25 cellular contexts compared by ENCODE assay signal in genomic region chr12:53856132-53856531, GRCh38.
"Had no signal": no experiment of that assay in that cellular context is flagged by ENCODE, and none has a peak within 500 bp of the region (broad histone marks: within the 10 kb centered on the region; RNA-seq: fewer than 3 reads in every experiment).

No MANE protein-coding gene starts in this region.

- H3K27ac ChIP-seq: gastrocnemius medialis, parathyroid adenoma, right lobe of liver, suprapubic skin, transverse colon had no signal

- H3K4me1 Mint-ChIP-seq: memory B cell; naive B cell; neural crest cell; stimulated activated naive B cell treated with anti-CD40 and anti-IgM and Interleukin-4, amounts not matched to agents 10 μg/mL and 1 μg/mL and 100 μg/mL, for 72 hours had no signal

- ATAC-seq: effector memory CD8-positive, alpha-beta T cell; gastrocnemius medialis; left lobe of liver; mucosa of descending colon; natural killer cell treated with Interleukin-12 subunit alpha and Interleukin-12 subunit beta and Interleukin-15 and Interleukin-18, amount 100 ng/mL, for 72 hours; right lobe of liver; stimulated activated naive B cell treated with anti-CD40 and anti-IgM and Interleukin-4, amounts not matched to agents 10 μg/mL and 1 μg/mL and 100 μg/mL, for 72 hours had no signal

- H3K9me3 ChIP-seq: gastrocnemius medialis, mucosa of descending colon, right lobe of liver, suprapubic skin, transverse colon had no signal

- H3K4me1 ChIP-seq: gastrocnemius medialis, parathyroid adenoma, right lobe of liver, suprapubic skin, transverse colon had no signal

- H3K36me3 Mint-ChIP-seq: memory B cell; mesothelial cell of epicardium; naive B cell; natural killer cell treated with Interleukin-12 subunit alpha and Interleukin-12 subunit beta and Interleukin-15 and Interleukin-18, amount 100 ng/mL, for 72 hours; stimulated activated naive B cell treated with anti-CD40 and anti-IgM and Interleukin-4, amounts not matched to agents 10 μg/mL and 1 μg/mL and 100 μg/mL, for 72 hours had no signal

- H3K4me3 ChIP-seq: gastrocnemius medialis, lung, mucosa of descending colon, right lobe of liver, suprapubic skin, transverse colon had no signal

- DNase-seq: cortex of kidney; effector memory CD8-positive, alpha-beta T cell; erythroblast; foreskin fibroblast; gastrocnemius medialis; head of caudate nucleus; kidney; mucosa of descending colon; naive B cell; right lobe of liver; small intestine; stimulated activated CD4-positive, alpha-beta T cell treated with anti-CD3 and anti-CD28 coated beads, Interleukin-15, amount 100 ng/mL, for 24 hours; stimulated activated CD4-positive, alpha-beta T cell treated with anti-CD3 and anti-CD28 coated beads, Interleukin-2, amount 100 ng/mL, for 48 hours; stimulated activated naive B cell treated with anti-CD40 and anti-IgM and Interleukin-4, amounts not matched to agents 10 μg/mL and 1 μg/mL and 100 μg/mL, for 72 hours; transverse colon had no signal

- H3K9me3 Mint-ChIP-seq: effector memory CD8-positive, alpha-beta T cell; memory B cell; mesothelial cell of epicardium; naive B cell; natural killer cell treated with Interleukin-12 subunit alpha and Interleukin-12 subunit beta and Interleukin-15 and Interleukin-18, amount 100 ng/mL, for 72 hours; neural crest cell; stimulated activated naive B cell treated with anti-CD40 and anti-IgM and Interleukin-4, amounts not matched to agents 10 μg/mL and 1 μg/mL and 100 μg/mL, for 72 hours; stimulated activated naive CD8-positive, alpha-beta T cell treated with anti-CD3 and anti-CD28 coated beads, Interleukin-15, Interleukin-2, amounts not matched to agents 100 ng/mL and 50 ng/mL, for 24 hours had no signal

- H3K27ac Mint-ChIP-seq: effector memory CD8-positive, alpha-beta T cell; memory B cell; mesothelial cell of epicardium; naive B cell; natural killer cell treated with Interleukin-12 subunit alpha and Interleukin-12 subunit beta and Interleukin-15 and Interleukin-18, amount 100 ng/mL, for 72 hours; progenitor cell of endocrine pancreas; stimulated activated naive B cell treated with anti-CD40 and anti-IgM and Interleukin-4, amounts not matched to agents 10 μg/mL and 1 μg/mL and 100 μg/mL, for 72 hours; stimulated activated naive CD8-positive, alpha-beta T cell treated with anti-CD3 and anti-CD28 coated beads, Interleukin-15, Interleukin-2, amounts not matched to agents 100 ng/mL and 50 ng/mL, for 24 hours had no signal

- H3K27me3 ChIP-seq: right lobe of liver had no signal

- H3K36me3 ChIP-seq: gastrocnemius medialis, right lobe of liver, suprapubic skin, transverse colon had no signal

- H3K79me2 ChIP-seq: parathyroid adenoma had no signal

- H3K4me3 Mint-ChIP-seq: effector memory CD8-positive, alpha-beta T cell; memory B cell; mesothelial cell of epicardium; natural killer cell treated with Interleukin-12 subunit alpha and Interleukin-12 subunit beta and Interleukin-15 and Interleukin-18, amount 100 ng/mL, for 72 hours; neural crest cell; stimulated activated naive B cell treated with anti-CD40 and anti-IgM and Interleukin-4, amounts not matched to agents 10 μg/mL and 1 μg/mL and 100 μg/mL, for 72 hours; stimulated activated naive CD8-positive, alpha-beta T cell treated with anti-CD3 and anti-CD28 coated beads, Interleukin-15, Interleukin-2, amounts not matched to agents 100 ng/mL and 50 ng/mL, for 24 hours had no signal

- H2AFZ ChIP-seq: parathyroid adenoma had no signal
